In genomic region chr7:23334482-23335056, GRCh38 we compare ENCODE assay signal across 9 cellular contexts. TPM values are rescaled to one million over a fixed set of nuclear protein-coding genes. Genes with fewer than 3 reads are reported as not detected.
DNase-seq lines count a peak whose midpoint lies in the region; ATAC-seq and TF ChIP-seq lines count a peak whose summit lies in the region.
"Had no signal": no experiment of that assay in that cellular context is flagged by ENCODE, and none has a peak within 500 bp of the region (broad histone marks: within the 10 kb centered on the region; RNA-seq: fewer than 3 reads in every experiment).

No MANE protein-coding gene starts in this region.

- H3K4me3 Mint-ChIP-seq in immature natural killer cell, result no peak overlapping the region

- H3K36me3 Mint-ChIP-seq in immature natural killer cell, result peaks cover 0 to 5% (median 0%) of the 10 kb centered on the region in 3 donors

- no peaks in the 10 kb centered on the region for H3K4me1 Mint-ChIP-seq in immature natural killer cell

- H3K27me3 Mint-ChIP-seq in immature natural killer cell (ENCODE audit: low read depth in 3 of 3), result peaks cover 11 to 13% (median 12%) of the 10 kb centered on the region in 3 donors

- H3K4me3 ChIP-seq in choroid plexus epithelial cell (ENCODE audit: low read depth, low read length), result no peak overlapping the region

- ATAC-seq in GM18909 (IDR thresholded peaks at IDR 0.05; ENCODE audit: poor library complexity, unreplicated experiment), result no peak
- no peak for ATAC-seq in GM19455 (IDR thresholded peaks at IDR 0.05; ENCODE audit: unreplicated experiment)
- ATAC-seq: activated CD4-positive, CD25-positive, alpha-beta regulatory T cell treated with anti-CD3 and anti-CD28 coated beads, Interleukin-2, amount 50 U/mL, for 24 hours had no signal

- TF ChIP-seq CTCF in choroid plexus epithelial cell (conservative IDR thresholded peaks at IDR 0.05; ENCODE audit: low read depth, low read length), result no peak

- H3K9me3 Mint-ChIP-seq in immature natural killer cell, result no peaks in the 10 kb centered on the region

- DNase-seq in COR-L47 (lab: John Stamatoyannopoulos, UW) (peak; percentile 74), NCI-H1105 treated with DMSO at 0.1 percent for 48 hours (lab: John Stamatoyannopoulos, UW) (peak; percentile 76), choroid plexus epithelial cell (ENCODE audit: low read depth) (peak; percentile 94), myocyte (ENCODE audit: low read depth) (peak; percentile 80), immature natural killer cell (no peak), NCI-H524 treated with DMSO at 0.1 percent for 48 hours (lab: John Stamatoyannopoulos, UW) (no peak)

- H3K27ac Mint-ChIP-seq in immature natural killer cell, result peak overlapping the region in 1 of 6 donors; percentile 2

RNA-seq across cellular contexts. Expression of gene MALSU1, which starts 35.4 kb away (rescaled TPM):
- 71.8 and 94.6 TPM in 2 replicates for total RNA-seq in myocyte
- polyA plus RNA-seq in myocyte (2012), result 96.0 TPM
- polyA plus RNA-seq in immature natural killer cell, result 10 to 100 TPM; 44.5 to 64.8 (median 47.6) TPM

Comparison
In these comparisons a context has a peak if more than half of its experiments do, and no peak if none do; other contexts are left out.
1. DNase-seq: peak in COR-L47 (single experiment), NCI-H1105 treated with DMSO at 0.1 percent for 48 hours (single experiment), choroid plexus epithelial cell (single experiment) and myocyte (single experiment); none in immature natural killer cell (0 of 3) and NCI-H524 treated with DMSO at 0.1 percent for 48 hours (single experiment).